ENCODE assay signal across 26 cellular contexts in genomic region chr2:65073879-65074565, GRCh38. TPM values are rescaled to one million over a fixed set of nuclear protein-coding genes. Genes with fewer than 3 reads are reported as not detected.
DNase-seq lines count a peak whose midpoint lies in the region; ATAC-seq and TF ChIP-seq lines count a peak whose summit lies in the region.
"Had no signal": no experiment of that assay in that cellular context is flagged by ENCODE, and none has a peak within 500 bp of the region (broad histone marks: within the 10 kb centered on the region; RNA-seq: fewer than 3 reads in every experiment).

No MANE protein-coding gene starts in this region.

- H3K36me3 ChIP-seq in psoas muscle (ENCODE audit: insufficient read depth in 1 of 2, low read depth in 1 of 2) = peaks cover 5 to 89% of the 10 kb centered on the region in 2 donors

- H3K27ac ChIP-seq in CD4-positive, alpha-beta T cell (ENCODE audit: low read depth, low read length) = no peak overlapping the region
- H3K27ac ChIP-seq in cingulate gyrus (ENCODE audit: low read depth, low read length) = peak overlapping the region; percentile 44
- H3K27ac ChIP-seq in psoas muscle = peak overlapping the region; percentile 94
- H3K27ac ChIP-seq: 22Rv1, C4-2B, parathyroid adenoma, right atrium auricular region had no signal

- H3K4me1 ChIP-seq in psoas muscle = peaks cover 65% of the 10 kb centered on the region
- H3K4me1 ChIP-seq: HAP-1 had no signal

- no peak for DNase-seq in activated CD4-positive, alpha-beta T cell treated with anti-CD3 and anti-CD28 coated beads for 36 hours
- no peak for DNase-seq in activated CD4-positive, alpha-beta T cell treated with anti-CD3 and anti-CD28 coated beads, Interleukin-2, amount 50 U/mL, for 1 hour
- DNase-seq in CD4-positive, alpha-beta T cell = no peak
- DNase-seq in psoas muscle (no peak), progenitor cell of endocrine pancreas (ENCODE audit: low spot score, unreplicated experiment) (no peak)
- DNase-seq in activated CD8-positive, alpha-beta memory T cell treated with anti-CD3 and anti-CD28 coated beads, Interleukin-2, amount 50 U/mL, for 48 hours = no peak
- DNase-seq: activated CD4-positive, alpha-beta T cell treated with anti-CD3 and anti-CD28 coated beads, Interleukin-2, amount 50 U/mL, for 48 hours; GDM1; hippocampal formation; MV-4-11; NCI-H1436; NCI-H2081; NCI-H526 treated with DMSO at 0.1 percent for 48 hours; PC-3; SK-N-SH; stimulated activated CD4-positive, alpha-beta T cell treated with anti-CD3 and anti-CD28 coated beads, Interleukin-1b, Interleukin-23, amount 100 ng/mL, for 48 hours had no signal

- peaks cover 10% of the 10 kb centered on the region for H3K4me1 Mint-ChIP-seq in activated CD4-positive, alpha-beta T cell treated with anti-CD3 and anti-CD28 coated beads for 36 hours
- H3K4me1 Mint-ChIP-seq in CD4-positive, alpha-beta T cell (ENCODE audit: low read depth) = peaks cover 4% of the 10 kb centered on the region
- peaks cover 6% of the 10 kb centered on the region for H3K4me1 Mint-ChIP-seq in progenitor cell of endocrine pancreas (ENCODE audit: low read depth)

- no peaks in the 10 kb centered on the region for H3K27me3 ChIP-seq in CD4-positive, alpha-beta T cell (ENCODE audit: control insufficient read depth, insufficient read depth, low read length)
- H3K27me3 ChIP-seq in psoas muscle (ENCODE audit: insufficient read depth in 3 of 3, low read length in 2 of 3) = no peaks in the 10 kb centered on the region
- H3K27me3 ChIP-seq: right atrium auricular region had no signal

- CTCF ChIA-PET in activated CD4-positive, alpha-beta T cell treated with anti-CD3 and anti-CD28 coated beads for 36 hours (lab: Charles Lee) = interaction anchor here (1.1 to 2.6 kb wide), 6 partner anchors 9 to 94 kb away, joined by 3 to 9 read pairs (median 4); no protein-coding TSS in a partner anchor
- CTCF ChIA-PET in CD4-positive, alpha-beta T cell (lab: Charles Lee) = interaction anchor here (1.4 to 1.5 kb wide), 2 partner anchors 9 to 57 kb away, joined by 3 to 4 read pairs; no protein-coding TSS in a partner anchor

- H3K9me3 Mint-ChIP-seq in activated CD4-positive, alpha-beta T cell treated with anti-CD3 and anti-CD28 coated beads for 36 hours (ENCODE audit: low read depth) = no peaks in the 10 kb centered on the region
- no peaks in the 10 kb centered on the region for H3K9me3 Mint-ChIP-seq in CD4-positive, alpha-beta T cell
- H3K9me3 Mint-ChIP-seq in progenitor cell of endocrine pancreas (ENCODE audit: low read depth) = no peaks in the 10 kb centered on the region
- H3K9me3 Mint-ChIP-seq: activated T-helper 2 cell treated with anti-CD3 and anti-CD28 coated beads, Interferon-gamma antibody, Interleukin-2, Interleukin-4, amounts not matched to agents 10 μg/mL and 5 μg/mL and 100 μg/mL, durations not matched to agents 14 hours and 24 hours and 36 hours; stimulated activated naive CD8-positive, alpha-beta T cell treated with anti-CD3 and anti-CD28 coated beads, Interleukin-15, Interleukin-2, amounts not matched to agents 100 ng/mL and 50 ng/mL, for 24 hours had no signal

- no peak overlapping the region for H3K4me3 Mint-ChIP-seq in activated CD4-positive, alpha-beta T cell treated with anti-CD3 and anti-CD28 coated beads for 36 hours
- H3K4me3 Mint-ChIP-seq in CD4-positive, alpha-beta T cell = no peak overlapping the region
- no peak overlapping the region for H3K4me3 Mint-ChIP-seq in progenitor cell of endocrine pancreas (ENCODE audit: low read depth)
- H3K4me3 Mint-ChIP-seq: stimulated activated naive CD8-positive, alpha-beta T cell treated with anti-CD3 and anti-CD28 coated beads, Interleukin-15, Interleukin-2, amounts not matched to agents 100 ng/mL and 50 ng/mL, for 24 hours had no signal

- intact Hi-C loops in activated CD4-positive, alpha-beta T cell treated with anti-CD3 and anti-CD28 coated beads for 36 hours (cut with DNase I, micrococcal nuclease) = no loop called here
- intact Hi-C loops in CD4-positive, alpha-beta T cell (cut with DNase I, micrococcal nuclease) = loop anchor here in 1 of 2 experiments (5.0 kb wide), 1 partner anchor 53 kb away; no protein-coding TSS in a partner anchor
- intact Hi-C loops in psoas muscle (cut with DNase I) = loop anchor here (5.0 kb wide), 1 partner anchor 53 kb away; no protein-coding TSS in a partner anchor

- H3K9me3 ChIP-seq in CD4-positive, alpha-beta T cell (ENCODE audit: control insufficient read depth, low read length) = no peaks in the 10 kb centered on the region
- no peaks in the 10 kb centered on the region for H3K9me3 ChIP-seq in psoas muscle
- H3K9me3 ChIP-seq: HAP-1, right atrium auricular region, SK-N-SH had no signal

- ATAC-seq in activated CD4-positive, alpha-beta T cell treated with anti-CD3 and anti-CD28 coated beads for 36 hours = no peak
- ATAC-seq in CD4-positive, alpha-beta T cell (ENCODE audit: poor library complexity) = no peak
- ATAC-seq in psoas muscle (no peak), HG03432 (IDR thresholded peaks at IDR 0.05; ENCODE audit: unreplicated experiment) (no peak)
- ATAC-seq: PC-3 had no signal

- H3K4me3 ChIP-seq in psoas muscle = no peak overlapping the region
- H3K4me3 ChIP-seq: HAP-1, lung, right atrium auricular region had no signal

- H3K27me3 Mint-ChIP-seq in activated CD4-positive, alpha-beta T cell treated with anti-CD3 and anti-CD28 coated beads for 36 hours = no peaks in the 10 kb centered on the region
- H3K27me3 Mint-ChIP-seq in CD4-positive, alpha-beta T cell = no peaks in the 10 kb centered on the region
- H3K27me3 Mint-ChIP-seq in progenitor cell of endocrine pancreas = no peaks in the 10 kb centered on the region
- H3K27me3 Mint-ChIP-seq: stimulated activated naive CD8-positive, alpha-beta T cell treated with anti-CD3 and anti-CD28 coated beads, Interleukin-15, Interleukin-2, amounts not matched to agents 100 ng/mL and 50 ng/mL, for 24 hours had no signal

- H3K27ac Mint-ChIP-seq in activated CD4-positive, alpha-beta T cell treated with anti-CD3 and anti-CD28 coated beads for 36 hours = peak overlapping the region; percentile 3
- peak overlapping the region; percentile 47 for H3K27ac Mint-ChIP-seq in CD4-positive, alpha-beta T cell
- no peak overlapping the region for H3K27ac Mint-ChIP-seq in progenitor cell of endocrine pancreas
- H3K27ac Mint-ChIP-seq: activated T-helper 2 cell treated with anti-CD3 and anti-CD28 coated beads, Interferon-gamma antibody, Interleukin-2, Interleukin-4, amounts not matched to agents 10 μg/mL and 5 μg/mL and 100 μg/mL, durations not matched to agents 14 hours and 24 hours and 36 hours; stimulated activated naive CD8-positive, alpha-beta T cell treated with anti-CD3 and anti-CD28 coated beads, Interleukin-15, Interleukin-2, amounts not matched to agents 100 ng/mL and 50 ng/mL, for 24 hours had no signal

- peaks cover 14% of the 10 kb centered on the region for H3K36me3 Mint-ChIP-seq in activated CD4-positive, alpha-beta T cell treated with anti-CD3 and anti-CD28 coated beads for 36 hours (ENCODE audit: low read depth)
- H3K36me3 Mint-ChIP-seq in CD4-positive, alpha-beta T cell (ENCODE audit: low read depth) = peaks cover 87% of the 10 kb centered on the region
- H3K36me3 Mint-ChIP-seq in progenitor cell of endocrine pancreas (ENCODE audit: insufficient read depth) = peaks cover 12% of the 10 kb centered on the region

- POLR2A ChIA-PET in activated CD4-positive, alpha-beta T cell treated with anti-CD3 and anti-CD28 coated beads for 36 hours (lab: Charles Lee) = interaction anchor here (0.7 kb wide), 1 partner anchor 72 kb away, joined by 3 read pairs; no protein-coding TSS in a partner anchor
- POLR2A ChIA-PET in CD4-positive, alpha-beta T cell (lab: Charles Lee) = interaction anchor here (1.0 to 2.2 kb wide), 3 partner anchors 18 to 153 kb away, joined by 3 to 9 read pairs (median 7); partner anchors contain the start of genes ACTR2, CEP68 and RAB1A

- WGBS in psoas muscle, 3 donors = 34 to 47% (median 36%) methylated on average over 12 of the region's 12 CpGs

- no peak for TF ChIP-seq CTCF in CD4-positive, alpha-beta T cell (IDR thresholded peaks at IDR 0.05)
- TF ChIP-seq CTCF in psoas muscle (IDR thresholded peaks at IDR 0.05) (no peak), progenitor cell of endocrine pancreas (IDR thresholded peaks at IDR 0.05; ENCODE audit: unreplicated experiment) (no peak)

RNA-seq across cellular contexts. Expression of gene CEP68, which starts 17.8 kb away (rescaled TPM):
- 1 to 10 TPM; 4.9 to 6.0 TPM for total RNA-seq in activated CD4-positive, alpha-beta T cell treated with anti-CD3 and anti-CD28 coated beads for 36 hours
- 10 to 100 TPM; 19.4 to 20.1 TPM for total RNA-seq in CD4-positive, alpha-beta T cell
- total RNA-seq in psoas muscle (10 to 100 TPM; 28.2 to 63.3 (median 38.9) TPM), progenitor cell of endocrine pancreas (20.4 and 22.0 TPM in 2 replicates)
- polyA plus RNA-seq in psoas muscle = 10 to 100 TPM in 2 of 3 donors, 1 to 10 TPM in 1; 7.3 to 17.5 (median 17.3) TPM

RNA-seq across cellular contexts. Expression of gene RAB1A, which starts 55.9 kb away (rescaled TPM):
- 10 to 100 TPM; 77.1 to 84.8 TPM for total RNA-seq in activated CD4-positive, alpha-beta T cell treated with anti-CD3 and anti-CD28 coated beads for 36 hours
- 10 to 100 TPM; 85.3 to 87.6 TPM for total RNA-seq in CD4-positive, alpha-beta T cell
- total RNA-seq in psoas muscle (10 to 100 TPM; 52.0 to 94.2 (median 85.8) TPM), progenitor cell of endocrine pancreas (134 and 141 TPM in 2 replicates)
- polyA plus RNA-seq in psoas muscle = 100 to 1,000 TPM in 2 of 3 donors, 10 to 100 TPM in 1; 83.4 to 229 (median 137) TPM

Comparison
In these comparisons a context has a peak if more than half of its experiments do, and no peak if none do; other contexts are left out.
1. intact Hi-C loops: an anchor here in psoas muscle (5.0 kb wide); none called in activated CD4-positive, alpha-beta T cell treated with anti-CD3 and anti-CD28 coated beads for 36 hours.